ENCODE assay signal across 11 cellular contexts in genomic region chr18:48938827-48939367, GRCh38. TPM values are rescaled to one million over a fixed set of nuclear protein-coding genes. Genes with fewer than 3 reads are reported as not detected.
A peak's percentile ranks its signal among the peaks of the same experiment; 100 is the strongest.
DNase-seq lines count a peak whose midpoint lies in the region; ATAC-seq and TF ChIP-seq lines count a peak whose summit lies in the region.
"Had no signal": no experiment of that assay in that cellular context is flagged by ENCODE, and none has a peak within 500 bp of the region (broad histone marks: within the 10 kb centered on the region; RNA-seq: fewer than 3 reads in every experiment).

No MANE protein-coding gene starts in this region.

- intact Hi-C loops in CD4-positive, alpha-beta T cell (cut with DNase I, micrococcal nuclease), result no loop called here
- intact Hi-C loops in activated T-helper 2 cell treated with anti-CD3 and anti-CD28 coated beads, Interferon-gamma antibody, Interleukin-2, Interleukin-4, amounts not matched to agents 10 μg/mL and 5 μg/mL and 100 μg/mL, durations not matched to agents 14 hours and 24 hours and 36 hours (cut with micrococcal nuclease), result no loop called here
- intact Hi-C loops in sigmoid colon (cut with DNase I), result no loop called here

- no peak for TF ChIP-seq CTCF in CD4-positive, alpha-beta T cell (IDR thresholded peaks at IDR 0.05)
- TF ChIP-seq CTCF in glutamatergic neuron (IDR thresholded peaks at IDR 0.05; ENCODE audit: partially characterized antibody, unreplicated experiment) (no peak), sigmoid colon (IDR thresholded peaks at IDR 0.05) (no peak)

- no peaks in the 10 kb centered on the region for H3K36me3 ChIP-seq in sigmoid colon
- H3K36me3 ChIP-seq in MG63, result peaks cover 57% of the 10 kb centered on the region

- H3K27me3 ChIP-seq in CD4-positive, alpha-beta T cell (ENCODE audit: control insufficient read depth, insufficient read depth, low read length), result no peaks in the 10 kb centered on the region
- H3K27me3 ChIP-seq in sigmoid colon (no peaks in the 10 kb centered on the region), MG63 (no peaks in the 10 kb centered on the region)

- peaks cover 30% of the 10 kb centered on the region for H3K36me3 Mint-ChIP-seq in CD4-positive, alpha-beta T cell (ENCODE audit: low read depth)
- H3K36me3 Mint-ChIP-seq in activated T-helper 2 cell treated with anti-CD3 and anti-CD28 coated beads, Interferon-gamma antibody, Interleukin-2, Interleukin-4, amounts not matched to agents 10 μg/mL and 5 μg/mL and 100 μg/mL, durations not matched to agents 14 hours and 24 hours and 36 hours (ENCODE audit: low read depth), result peaks cover 75% of the 10 kb centered on the region
- no peaks in the 10 kb centered on the region for H3K36me3 Mint-ChIP-seq in glutamatergic neuron (ENCODE audit: unreplicated experiment)

- peaks cover 0 to 99% (median 94%) of the 10 kb centered on the region in 4 donors for H3K4me1 ChIP-seq in sigmoid colon

- WGBS in sigmoid colon, 2 donors, result 61 to 64% methylated on average over 12 of the region's 12 CpGs

- H3K27ac Mint-ChIP-seq in CD4-positive, alpha-beta T cell, result peak overlapping the region; percentile 74
- H3K27ac Mint-ChIP-seq in activated T-helper 2 cell treated with anti-CD3 and anti-CD28 coated beads, Interferon-gamma antibody, Interleukin-2, Interleukin-4, amounts not matched to agents 10 μg/mL and 5 μg/mL and 100 μg/mL, durations not matched to agents 14 hours and 24 hours and 36 hours, result peak overlapping the region; percentile 31
- peak overlapping the region; percentile 66 for H3K27ac Mint-ChIP-seq in glutamatergic neuron (ENCODE audit: unreplicated experiment)

- no peaks in the 10 kb centered on the region for H3K27me3 Mint-ChIP-seq in CD4-positive, alpha-beta T cell
- H3K27me3 Mint-ChIP-seq in activated T-helper 2 cell treated with anti-CD3 and anti-CD28 coated beads, Interferon-gamma antibody, Interleukin-2, Interleukin-4, amounts not matched to agents 10 μg/mL and 5 μg/mL and 100 μg/mL, durations not matched to agents 14 hours and 24 hours and 36 hours (ENCODE audit: low read depth), result no peaks in the 10 kb centered on the region
- H3K27me3 Mint-ChIP-seq in glutamatergic neuron (ENCODE audit: unreplicated experiment), result peaks cover 3% of the 10 kb centered on the region

- peak overlapping the region; percentile 13 for H3K4me3 Mint-ChIP-seq in CD4-positive, alpha-beta T cell
- no peak overlapping the region for H3K4me3 Mint-ChIP-seq in activated T-helper 2 cell treated with anti-CD3 and anti-CD28 coated beads, Interferon-gamma antibody, Interleukin-2, Interleukin-4, amounts not matched to agents 10 μg/mL and 5 μg/mL and 100 μg/mL, durations not matched to agents 14 hours and 24 hours and 36 hours (ENCODE audit: low read depth)
- peak overlapping the region; percentile 74 for H3K4me3 Mint-ChIP-seq in glutamatergic neuron (ENCODE audit: unreplicated experiment)

- H3K4me3 ChIP-seq in sigmoid colon (peak overlapping the region in 3 of 4 donors; percentile 16 to 30 (median 30)), MG63 (no peak overlapping the region)

- H3K9me3 Mint-ChIP-seq in CD4-positive, alpha-beta T cell, result no peaks in the 10 kb centered on the region
- no peaks in the 10 kb centered on the region for H3K9me3 Mint-ChIP-seq in activated T-helper 2 cell treated with anti-CD3 and anti-CD28 coated beads, Interferon-gamma antibody, Interleukin-2, Interleukin-4, amounts not matched to agents 10 μg/mL and 5 μg/mL and 100 μg/mL, durations not matched to agents 14 hours and 24 hours and 36 hours
- peaks cover 6% of the 10 kb centered on the region for H3K9me3 Mint-ChIP-seq in glutamatergic neuron (ENCODE audit: unreplicated experiment)

- H3K27ac ChIP-seq in CD4-positive, alpha-beta T cell (ENCODE audit: low read depth, low read length), result no peak overlapping the region
- peak overlapping the region; percentile 93 to 99 (median 97) for H3K27ac ChIP-seq in sigmoid colon

- no peak for DNase-seq in CD4-positive, alpha-beta T cell
- no peak for DNase-seq in activated T-helper 2 cell treated with anti-CD3 and anti-CD28 coated beads, Interferon-gamma antibody, Interleukin-2, Interleukin-4, amounts not matched to agents 10 μg/mL and 5 μg/mL and 100 μg/mL, durations not matched to agents 14 hours and 24 hours and 36 hours (ENCODE audit: low spot score)
- no peak for DNase-seq in glutamatergic neuron
- DNase-seq in sigmoid colon, result no peak
- DNase-seq in nucleus accumbens (lab: John Stamatoyannopoulos, UW), result no peak
- no peak for DNase-seq in MG63
- DNase-seq in stimulated activated CD4-positive, alpha-beta T cell treated with anti-CD3 and anti-CD28 coated beads, Interleukin-4, amount 100 ng/mL, for 24 hours, result no peak
- no peak for DNase-seq in stimulated activated naive CD8-positive, alpha-beta T cell treated with anti-CD3 and anti-CD28 coated beads, Interleukin-15, Interleukin-2, amounts not matched to agents 100 U/mL and 50 U/mL, for 24 hours
- DNase-seq: effector memory CD4-positive, alpha-beta T cell; NCI-H1417; SHP77 had no signal

- POLR2A ChIA-PET in CD4-positive, alpha-beta T cell (lab: Charles Lee), result interaction anchor here (2.5 to 3.3 kb wide), 2 partner anchors 10 kb away, joined by 27 to 28 read pairs; no protein-coding TSS in a partner anchor

- no peak for TF ChIP-seq EP300 in sigmoid colon (IDR thresholded peaks at IDR 0.05)

- H3K9me3 ChIP-seq in CD4-positive, alpha-beta T cell (ENCODE audit: control insufficient read depth, low read length), result no peaks in the 10 kb centered on the region
- H3K9me3 ChIP-seq in sigmoid colon, result no peaks in the 10 kb centered on the region
- H3K9me3 ChIP-seq in MG63, result no peaks in the 10 kb centered on the region

- peaks cover 92% of the 10 kb centered on the region for H3K4me1 Mint-ChIP-seq in CD4-positive, alpha-beta T cell (ENCODE audit: low read depth)
- peaks cover 80% of the 10 kb centered on the region for H3K4me1 Mint-ChIP-seq in activated T-helper 2 cell treated with anti-CD3 and anti-CD28 coated beads, Interferon-gamma antibody, Interleukin-2, Interleukin-4, amounts not matched to agents 10 μg/mL and 5 μg/mL and 100 μg/mL, durations not matched to agents 14 hours and 24 hours and 36 hours (ENCODE audit: low read depth)
- peaks cover 52% of the 10 kb centered on the region for H3K4me1 Mint-ChIP-seq in glutamatergic neuron (ENCODE audit: low read depth, unreplicated experiment)

- no peak for TF ChIP-seq POLR2A in sigmoid colon (IDR thresholded peaks at IDR 0.05)

- no peak for ATAC-seq in CD4-positive, alpha-beta T cell (ENCODE audit: poor library complexity)
- no peak for ATAC-seq in stimulated activated naive CD8-positive, alpha-beta T cell treated with anti-CD3 and anti-CD28 coated beads, Interleukin-15, Interleukin-2, amounts not matched to agents 100 U/mL and 50 U/mL, for 24 hours

- CTCF ChIA-PET in CD4-positive, alpha-beta T cell (lab: Charles Lee), result interaction anchor here (1.1 kb wide), 1 partner anchor 13 kb away, joined by 4 read pairs; no protein-coding TSS in a partner anchor

RNA-seq across cellular contexts. Expression of gene SMAD7, which starts 11.9 kb away (rescaled TPM):
- 100 to 1,000 TPM; 244 to 254 TPM for total RNA-seq in CD4-positive, alpha-beta T cell
- 21.1 and 22.4 TPM in 2 replicates for total RNA-seq in activated T-helper 2 cell treated with anti-CD3 and anti-CD28 coated beads, Interferon-gamma antibody, Interleukin-2, Interleukin-4, amounts not matched to agents 10 μg/mL and 5 μg/mL and 100 μg/mL, durations not matched to agents 14 hours and 24 hours and 36 hours
- total RNA-seq in glutamatergic neuron (ENCODE audit: unreplicated experiment) (10.8 TPM), sigmoid colon (10 to 100 TPM; 13.2 to 29.1 (median 21.5) TPM)
- 10 to 100 TPM; 16.8 to 19.0 (median 18.3) TPM for polyA plus RNA-seq in sigmoid colon
- 13.4 and 29.3 TPM in 2 replicates for total RNA-seq in MG63 (2014; rRNA removed; shearing (Covaris generic); ENCODE audit: low replicate concordance)
